ENCODE assay signal across 1 cellular context in genomic region chr6:71099649-71100048, GRCh38.
"Had no signal": no experiment of that assay in that cellular context is flagged by ENCODE, and none has a peak within 500 bp of the region (broad histone marks: within the 10 kb centered on the region; RNA-seq: fewer than 3 reads in every experiment).

No MANE protein-coding gene starts in this region.

- H3K36me3 ChIP-seq: MG63 had no signal

- H3K4me3 ChIP-seq: MG63 had no signal

- H3K9me3 ChIP-seq: MG63 had no signal
